ENCODE assay signal across 7 cellular contexts in genomic region chr2:160294339-160294803, GRCh38.
DNase-seq lines count a peak whose midpoint lies in the region; ATAC-seq and TF ChIP-seq lines count a peak whose summit lies in the region.

No MANE protein-coding gene starts in this region.

- WGBS in body of pancreas, 2 donors: 73 to 78% methylated on average over 5 of the region's 5 CpGs

- no peaks in the 10 kb centered on the region for H3K4me1 ChIP-seq in body of pancreas
- peaks cover 55% of the 10 kb centered on the region for H3K4me1 ChIP-seq in muscle layer of colon (ENCODE audit: insufficient read depth, low read length)
- peaks cover 6% of the 10 kb centered on the region for H3K4me1 ChIP-seq in BE2C

- intact Hi-C loops in body of pancreas (cut with DNase I): no loop called here

- no peak for TF ChIP-seq CTCF in body of pancreas (IDR thresholded peaks at IDR 0.05)
- no peak for TF ChIP-seq CTCF in BE2C (IDR thresholded peaks at IDR 0.05; ENCODE audit: low read depth, low read length)

- no peak for TF ChIP-seq POLR2A in body of pancreas (IDR thresholded peaks at IDR 0.05)

- H3K9ac ChIP-seq in muscle layer of colon (ENCODE audit: low read length): no peak overlapping the region

- no peaks in the 10 kb centered on the region for H3K27me3 ChIP-seq in body of pancreas
- H3K27me3 ChIP-seq in muscle layer of colon (ENCODE audit: control insufficient read depth in 1 of 2, insufficient read depth in 2 of 2, low read length in 2 of 2): no peaks in the 10 kb centered on the region
- no peaks in the 10 kb centered on the region for H3K27me3 ChIP-seq in BE2C

- H3K4me3 ChIP-seq in body of pancreas: no peak overlapping the region
- H3K4me3 ChIP-seq in muscle layer of colon (ENCODE audit: low read depth in 1 of 2, low read length in 2 of 2): no peak overlapping the region
- no peak overlapping the region for H3K4me3 ChIP-seq in BE2C (ENCODE audit: low read depth, low read length)

- H3K36me3 ChIP-seq in body of pancreas (replicated peaks in 1 of 2; ENCODE audit: insufficient read depth in 1 of 2, low read depth in 2 of 2) (no peaks in the 10 kb centered on the region), muscle layer of colon (ENCODE audit: insufficient read depth, low read length) (peaks cover 26% of the 10 kb centered on the region), BE2C (no peaks in the 10 kb centered on the region; the same call in 1 of the 2 replicates)

- DNase-seq in Kasumi-1 (lab: John Stamatoyannopoulos, UW) (peak; percentile 43 to 58), body of pancreas (peak; percentile 25 to 48 (median 34)), NCI-H1694 treated with DMSO at 0.1 percent for 48 hours (lab: John Stamatoyannopoulos, UW) (no peak), BE2C (no peak), NCI-H2107 treated with DMSO at 0.1 percent for 48 hours (lab: John Stamatoyannopoulos, UW; ENCODE audit: unreplicated experiment) (no peak)

- H3K27ac ChIP-seq in body of pancreas (peak overlapping the region in 1 of 4 donors; percentile 16), muscle layer of colon (ENCODE audit: low read depth, low read length) (peak overlapping the region; percentile 37)

- ATAC-seq in GM21423 (IDR thresholded peaks at IDR 0.05; ENCODE audit: unreplicated experiment): peak; percentile 74
- peak; percentile 65 for ATAC-seq in body of pancreas

- H3K9me3 ChIP-seq in body of pancreas: no peaks in the 10 kb centered on the region
- H3K9me3 ChIP-seq in muscle layer of colon (ENCODE audit: low read length): no peaks in the 10 kb centered on the region
- H3K9me3 ChIP-seq in BE2C: no peaks in the 10 kb centered on the region

Comparison
In these comparisons a context has a peak if more than half of its experiments do, and no peak if none do; other contexts are left out.
1. DNase-seq: peak in Kasumi-1 (2 of 2) and body of pancreas (4 of 4); none in NCI-H1694 treated with DMSO at 0.1 percent for 48 hours (single experiment), BE2C (single experiment) and NCI-H2107 treated with DMSO at 0.1 percent for 48 hours (single experiment).